19 cellular contexts compared by ENCODE assay signal in the genomic region with DNA sequence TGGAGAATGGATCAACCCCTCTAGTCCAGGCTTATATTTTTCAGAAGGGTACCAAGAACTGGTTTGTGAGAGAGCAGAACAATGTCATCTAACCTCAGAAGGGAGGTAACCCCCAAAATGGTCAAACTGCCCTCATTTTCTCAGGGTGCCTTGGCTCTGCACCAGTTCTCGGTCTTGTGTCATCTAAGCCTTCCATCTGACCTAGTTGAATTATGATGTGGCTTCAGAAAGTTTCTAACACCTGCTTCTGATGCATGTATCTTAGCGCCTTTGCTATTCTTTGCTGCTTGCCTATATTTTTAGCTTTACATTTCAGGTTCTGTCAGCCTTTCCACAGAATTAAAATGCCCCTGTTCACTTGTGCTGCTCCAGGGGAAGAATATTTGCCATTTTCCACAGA.
DNase-seq lines count a peak whose midpoint lies in the region; ATAC-seq and TF ChIP-seq lines count a peak whose summit lies in the region.
"Had no signal": no experiment of that assay in that cellular context is flagged by ENCODE, and none has a peak within 500 bp of the region (broad histone marks: within the 10 kb centered on the region; RNA-seq: fewer than 3 reads in every experiment).

No MANE protein-coding gene starts in this region.

- no peaks in the 10 kb centered on the region for H3K36me3 Mint-ChIP-seq in MCF 10A (ENCODE audit: insufficient read depth, unreplicated experiment)

- no peaks in the 10 kb centered on the region for H3K27me3 ChIP-seq in upper lobe of right lung
- H3K27me3 ChIP-seq: thyroid gland had no signal

- POLR2A ChIA-PET in GM10248 (lab: Yijun Ruan, JAX) = no interaction called here
- POLR2A ChIA-PET in RWPE1 (lab: Yijun Ruan, JAX; ENCODE audit: low non-redundant PET) = no interaction called here
- POLR2A ChIA-PET in MCF 10A (lab: Yijun Ruan, JAX) = no interaction called here

- H3K4me3 Mint-ChIP-seq in MCF 10A (ENCODE audit: unreplicated experiment) = no peak overlapping the region
- H3K4me3 Mint-ChIP-seq: activated T-cell treated with anti-CD3 and anti-CD28 coated beads, Interleukin-2, amount 50 U/mL, for 4 hours had no signal

- no peak overlapping the region for H3K27ac ChIP-seq in RWPE1
- no peak overlapping the region for H3K27ac ChIP-seq in upper lobe of right lung
- H3K27ac ChIP-seq: GM23248, PC-9, thyroid gland had no signal

- CTCF ChIA-PET in GM10248 (lab: Yijun Ruan, JAX) = no interaction called here
- CTCF ChIA-PET in RWPE1 (lab: Yijun Ruan, JAX) = no interaction called here
- CTCF ChIA-PET in MCF 10A (lab: Yijun Ruan, JAX) = interaction anchor here (0.7 kb wide), 2 partner anchors 55 to 122 kb away, joined by 3 read pairs; no protein-coding TSS in a partner anchor

- ATAC-seq in GM19043 (IDR thresholded peaks at IDR 0.05; ENCODE audit: low read depth, unreplicated experiment) = peak; percentile 69
- peak; percentile 94 for ATAC-seq in GM21723 (IDR thresholded peaks at IDR 0.05; ENCODE audit: unreplicated experiment)
- peak; percentile 84 for ATAC-seq in HG03108 (IDR thresholded peaks at IDR 0.05; ENCODE audit: unreplicated experiment)
- ATAC-seq in upper lobe of right lung = no peak
- ATAC-seq: activated T-cell treated with anti-CD3 and anti-CD28 coated beads, Interleukin-2, amount 50 U/mL, for 4 hours had no signal

- no peaks in the 10 kb centered on the region for H3K4me1 ChIP-seq in upper lobe of right lung
- H3K4me1 ChIP-seq: thyroid gland had no signal

- DNase-seq in GM10248 (ENCODE audit: extremely low spot score) (peak; percentile 27), RWPE1 (ENCODE audit: low spot score) (no peak), MCF 10A (ENCODE audit: unreplicated experiment) (no peak), upper lobe of right lung (no peak)
- DNase-seq in central memory CD4-positive, alpha-beta T cell = no peak
- DNase-seq: 8988T; activated CD4-positive, CD25-positive, alpha-beta regulatory T cell treated with anti-CD3 and anti-CD28 coated beads, Interleukin-2, amount 50 U/mL, for 72 hours; activated T-cell treated with anti-CD3 and anti-CD28 coated beads, Interleukin-2, amount 50 U/mL, for 4 hours; GDM1; GM23248; mesenchymal stem cell; NCI-H1048; NCI-H345; PC-9; stimulated activated CD4-positive, alpha-beta T cell treated with anti-CD3 and anti-CD28 coated beads, Interleukin-12 subunit alpha, Interleukin-12 subunit beta, amount 100 ng/mL, for 4 hours; thyroid gland had no signal

- BruUV-seq in MCF 10A (replicated peaks; lab: Mats Ljungman, UMichigan) = no TSS peak

- H3K9me3 ChIP-seq in upper lobe of right lung = no peaks in the 10 kb centered on the region
- H3K9me3 ChIP-seq: thyroid gland had no signal

- H3K36me3 ChIP-seq in upper lobe of right lung = no peaks in the 10 kb centered on the region
- H3K36me3 ChIP-seq: thyroid gland had no signal

- H3K9me3 Mint-ChIP-seq in MCF 10A (ENCODE audit: unreplicated experiment) = no peaks in the 10 kb centered on the region
- H3K9me3 Mint-ChIP-seq: activated T-cell treated with anti-CD3 and anti-CD28 coated beads, Interleukin-2, amount 50 U/mL, for 4 hours had no signal

- H3K4me3 ChIP-seq in upper lobe of right lung = no peak overlapping the region
- H3K4me3 ChIP-seq: GM23248, PC-9, thyroid gland had no signal

- intact Hi-C loops in MCF 10A (cut with micrococcal nuclease) = no loop called here
- intact Hi-C loops in upper lobe of right lung (cut with DNase I) = no loop called here

- peaks cover 88% of the 10 kb centered on the region for H3K27me3 Mint-ChIP-seq in MCF 10A (ENCODE audit: insufficient read depth, unreplicated experiment)

- no peaks in the 10 kb centered on the region for H3K4me1 Mint-ChIP-seq in MCF 10A (ENCODE audit: insufficient read depth, unreplicated experiment)

- H3K27ac Mint-ChIP-seq in MCF 10A (ENCODE audit: low read depth, unreplicated experiment) = no peak overlapping the region

- no peak for TF ChIP-seq CTCF in GM10248 (IDR thresholded peaks at IDR 0.05; ENCODE audit: control extremely low read depth, extremely low read depth, low read depth, missing control alignments)
- TF ChIP-seq CTCF in RWPE1 (conservative IDR thresholded peaks at IDR 0.05; ENCODE audit: low read depth) = no peak
- no peak for TF ChIP-seq CTCF in MCF 10A (IDR thresholded peaks at IDR 0.05; ENCODE audit: unreplicated experiment)
- TF ChIP-seq CTCF in upper lobe of right lung (IDR thresholded peaks at IDR 0.05) = no peak
